9 cellular contexts compared by ENCODE assay signal in the genomic region with DNA sequence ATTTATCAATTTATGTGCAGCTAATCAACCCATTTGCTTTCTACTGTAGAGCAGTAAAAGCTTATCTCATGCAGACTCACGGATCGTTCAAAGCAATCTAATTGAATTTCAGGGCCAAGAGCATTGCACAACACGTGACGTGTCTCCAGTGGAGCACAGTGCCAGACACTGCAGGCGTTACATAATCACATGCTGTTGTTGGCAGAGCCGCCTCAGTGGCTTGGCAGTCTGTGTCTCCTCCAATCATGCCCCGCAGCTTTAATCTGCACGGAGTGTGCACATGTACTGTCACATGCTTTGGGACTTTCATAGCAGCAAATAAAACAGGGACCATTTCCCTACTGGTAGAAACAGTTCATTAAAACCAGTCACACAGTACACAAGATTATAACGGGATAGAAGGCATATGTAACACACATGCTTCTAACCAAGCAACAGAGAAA.
DNase-seq lines count a peak whose midpoint lies in the region; ATAC-seq and TF ChIP-seq lines count a peak whose summit lies in the region.
"Had no signal": no experiment of that assay in that cellular context is flagged by ENCODE, and none has a peak within 500 bp of the region (broad histone marks: within the 10 kb centered on the region; RNA-seq: fewer than 3 reads in every experiment).

No MANE protein-coding gene starts in this region.

- peak overlapping the region; percentile 12 for H3K4me2 ChIP-seq in parathyroid adenoma (ENCODE audit: low read length)

- no peaks in the 10 kb centered on the region for H3K9me3 ChIP-seq in parathyroid adenoma (ENCODE audit: control insufficient read depth, low read length)

- H3K4me1 ChIP-seq in foreskin keratinocyte (no peaks in the 10 kb centered on the region), parathyroid adenoma (peaks cover 8% of the 10 kb centered on the region)

- H3K9ac ChIP-seq in parathyroid adenoma = no peak overlapping the region

- DNase-seq in G401 (ENCODE audit: low spot score) (peak; percentile 98), SHP77 (lab: John Stamatoyannopoulos, UW) (peak; percentile 43 to 85), foreskin keratinocyte (peak; percentile 61 to 83)
- DNase-seq in activated naive CD8-positive, alpha-beta T cell treated with anti-CD3 and anti-CD28 coated beads, Interleukin-2, amount 50 U/mL, for 24 hours = no peak

- H3K36me3 ChIP-seq in parathyroid adenoma (ENCODE audit: control insufficient read depth, insufficient read depth, low read length) = no peaks in the 10 kb centered on the region

- H3K4me3 ChIP-seq in parathyroid adenoma (ENCODE audit: low read depth, low read length) = no peak overlapping the region

- peaks cover 47% of the 10 kb centered on the region for H3K36me3 Mint-ChIP-seq in activated naive CD8-positive, alpha-beta T cell treated with anti-CD3 and anti-CD28 coated beads, Interleukin-2, amount 50 U/mL, for 24 hours (ENCODE audit: low read depth)

- ATAC-seq in foreskin keratinocyte (peak; percentile 77), GM21381 (IDR thresholded peaks at IDR 0.05; ENCODE audit: unreplicated experiment) (no peak), GM18870 (IDR thresholded peaks at IDR 0.05; ENCODE audit: unreplicated experiment) (no peak), GM18519 (IDR thresholded peaks at IDR 0.05; ENCODE audit: low FRiP score, unreplicated experiment) (no peak)
- ATAC-seq in activated naive CD8-positive, alpha-beta T cell treated with anti-CD3 and anti-CD28 coated beads, Interleukin-2, amount 50 U/mL, for 24 hours = no peak

- no peak for TF ChIP-seq CTCF in foreskin keratinocyte (conservative IDR thresholded peaks at IDR 0.05)
- no peak for TF ChIP-seq CTCF in parathyroid adenoma (IDR thresholded peaks at IDR 0.05)

- in situ Hi-C loops in G401 (cut with HindIII; ENCODE audit: low sequenced_read_pairs) = no loop called here

- no peaks in the 10 kb centered on the region for H3K27me3 Mint-ChIP-seq in activated naive CD8-positive, alpha-beta T cell treated with anti-CD3 and anti-CD28 coated beads, Interleukin-2, amount 50 U/mL, for 24 hours
- H3K27me3 Mint-ChIP-seq: activated naive CD4-positive, alpha-beta T cell treated with anti-CD3 and anti-CD28 coated beads, Interleukin-2, amount 50 U/mL, for 24 hours had no signal

- H3K27me3 ChIP-seq in foreskin keratinocyte = no peaks in the 10 kb centered on the region
- H3K27me3 ChIP-seq in parathyroid adenoma (ENCODE audit: control insufficient read depth, insufficient read depth, low read length) = no peaks in the 10 kb centered on the region

- H3K27ac ChIP-seq in foreskin keratinocyte = no peak overlapping the region
- H3K27ac ChIP-seq in parathyroid adenoma = peak overlapping the region; percentile 31

- H3K79me2 ChIP-seq in parathyroid adenoma = no peaks in the 10 kb centered on the region

- no peak overlapping the region for H3K27ac Mint-ChIP-seq in activated naive CD8-positive, alpha-beta T cell treated with anti-CD3 and anti-CD28 coated beads, Interleukin-2, amount 50 U/mL, for 24 hours
- H3K27ac Mint-ChIP-seq: activated naive CD4-positive, alpha-beta T cell treated with anti-CD3 and anti-CD28 coated beads, Interleukin-2, amount 50 U/mL, for 24 hours had no signal

- H3K4me3 Mint-ChIP-seq in activated naive CD8-positive, alpha-beta T cell treated with anti-CD3 and anti-CD28 coated beads, Interleukin-2, amount 50 U/mL, for 24 hours = no peak overlapping the region
- H3K4me3 Mint-ChIP-seq: activated naive CD4-positive, alpha-beta T cell treated with anti-CD3 and anti-CD28 coated beads, Interleukin-2, amount 50 U/mL, for 24 hours had no signal

- H3K9me3 Mint-ChIP-seq in activated naive CD8-positive, alpha-beta T cell treated with anti-CD3 and anti-CD28 coated beads, Interleukin-2, amount 50 U/mL, for 24 hours = peaks cover 21% of the 10 kb centered on the region

- H3K4me1 Mint-ChIP-seq in activated naive CD8-positive, alpha-beta T cell treated with anti-CD3 and anti-CD28 coated beads, Interleukin-2, amount 50 U/mL, for 24 hours = peaks cover 14% of the 10 kb centered on the region

- no peak overlapping the region for H2AFZ ChIP-seq in parathyroid adenoma
